ENCODE assay signal across 8 cellular contexts in the genomic region with DNA sequence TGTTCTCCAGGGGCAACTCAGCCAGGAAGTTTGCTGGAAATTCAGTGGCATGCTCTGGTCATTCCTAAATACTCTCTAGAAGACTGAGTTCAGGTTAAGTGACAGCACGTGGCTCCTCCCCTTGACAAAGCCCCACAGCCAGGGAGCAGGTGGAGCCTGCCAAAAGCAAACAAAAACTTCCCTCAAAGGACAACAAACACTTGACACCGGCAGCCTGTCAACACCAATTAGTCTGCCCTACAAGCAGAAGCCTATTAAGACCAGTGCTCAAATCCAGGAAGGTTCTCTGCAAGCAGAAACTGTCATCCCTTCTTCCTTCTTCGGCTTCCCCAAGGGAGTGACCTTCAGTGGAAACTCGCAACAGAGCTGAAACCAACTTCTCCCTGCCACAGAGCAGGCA. TPM values are rescaled to one million over a fixed set of nuclear protein-coding genes. Genes with fewer than 3 reads are reported as not detected.
DNase-seq lines count a peak whose midpoint lies in the region; ATAC-seq and TF ChIP-seq lines count a peak whose summit lies in the region.
"Had no signal": no experiment of that assay in that cellular context is flagged by ENCODE, and none has a peak within 500 bp of the region (broad histone marks: within the 10 kb centered on the region; RNA-seq: fewer than 3 reads in every experiment).

No MANE protein-coding gene starts in this region.

- peak; percentile 34 for ATAC-seq in body of pancreas
- no peak for ATAC-seq in GM18498 (IDR thresholded peaks at IDR 0.05; ENCODE audit: unreplicated experiment)

- H3K4me1 ChIP-seq in body of pancreas, result peaks cover 28% of the 10 kb centered on the region

- H3K4me3 ChIP-seq in LNCaP clone FGC (ENCODE audit: low read depth, low read length) (no peak overlapping the region), body of pancreas (no peak overlapping the region)
- H3K4me3 ChIP-seq: skin epidermis had no signal

- H3K36me3 ChIP-seq in body of pancreas (replicated peaks in 1 of 2; ENCODE audit: insufficient read depth in 1 of 2, low read depth in 2 of 2), result no peaks in the 10 kb centered on the region

- peaks cover 0 to 9% of the 10 kb centered on the region in 2 donors for H3K27me3 ChIP-seq in body of pancreas

- TF ChIP-seq CTCF in LNCaP clone FGC (IDR thresholded peaks at IDR 0.05; ENCODE audit: control insufficient read depth, extremely low read depth, insufficient read depth), result no peak
- TF ChIP-seq CTCF in body of pancreas (IDR thresholded peaks at IDR 0.05), result no peak
- no peak for TF ChIP-seq CTCF in progenitor cell of endocrine pancreas (IDR thresholded peaks at IDR 0.05; ENCODE audit: unreplicated experiment)

- TF ChIP-seq POLR2A in body of pancreas (IDR thresholded peaks at IDR 0.05), result no peak

- intact Hi-C loops in body of pancreas (cut with DNase I), result no loop called here

- DNase-seq in LNCaP clone FGC (ENCODE audit: low read depth) (peak; percentile 91), NCI-H2227 treated with DMSO at 0.1 percent for 48 hours (lab: John Stamatoyannopoulos, UW) (peak; percentile 36), body of pancreas (peak in 2 of 4 donors; percentile 30 to 53), progenitor cell of endocrine pancreas (ENCODE audit: low spot score, unreplicated experiment) (no peak), HK-2 (ENCODE audit: unreplicated experiment) (no peak)
- no peak for DNase-seq in activated CD8-positive, alpha-beta memory T cell treated with anti-CD3 and anti-CD28 coated beads, Interleukin-2, amount 50 U/mL, for 48 hours

- H3K27ac Mint-ChIP-seq in progenitor cell of endocrine pancreas, result peak overlapping the region; percentile 2

- H3K9me3 Mint-ChIP-seq in progenitor cell of endocrine pancreas (ENCODE audit: low read depth), result no peaks in the 10 kb centered on the region

- H3K36me3 Mint-ChIP-seq in progenitor cell of endocrine pancreas (ENCODE audit: insufficient read depth), result peaks cover 12% of the 10 kb centered on the region

- no peak overlapping the region for H3K27ac ChIP-seq in body of pancreas
- H3K27ac ChIP-seq: skin epidermis had no signal

- H3K27me3 Mint-ChIP-seq in progenitor cell of endocrine pancreas, result no peaks in the 10 kb centered on the region

- no peaks in the 10 kb centered on the region for H3K9me3 ChIP-seq in body of pancreas

- WGBS in body of pancreas, 2 donors, result 14 to 17% methylated on average over 4 of the region's 4 CpGs

- peaks cover 16% of the 10 kb centered on the region for H3K4me1 Mint-ChIP-seq in progenitor cell of endocrine pancreas (ENCODE audit: low read depth)

- peak overlapping the region; percentile 8 for H3K4me3 Mint-ChIP-seq in progenitor cell of endocrine pancreas (ENCODE audit: low read depth)

RNA-seq across cellular contexts. Expression of a gene that starts 5.0 kb away (rescaled TPM):
- total RNA-seq in body of pancreas (under 1 TPM in 1 of 2 donors, not detected in 1; 0.52 TPM), progenitor cell of endocrine pancreas (21.9 and 22.4 TPM in 2 replicates)

Comparison
In these comparisons a context has a peak if more than half of its experiments do, and no peak if none do; other contexts are left out.
1. DNase-seq: peak in LNCaP clone FGC (single experiment) and NCI-H2227 treated with DMSO at 0.1 percent for 48 hours (single experiment); none in progenitor cell of endocrine pancreas (single experiment), HK-2 (single experiment) and activated CD8-positive, alpha-beta memory T cell treated with anti-CD3 and anti-CD28 coated beads, Interleukin-2, amount 50 U/mL, for 48 hours (single experiment).
2. RNA of a gene that starts 5.0 kb away (total RNA-seq): 21.9 to 22.4 TPM in progenitor cell of endocrine pancreas; 0.52 TPM in body of pancreas; every median in the first group is over 10 times any median in the second.